In genomic region chr1:212284332-212284743, GRCh38 we compare ENCODE assay signal across 8 cellular contexts. TPM values are rescaled to one million over a fixed set of nuclear protein-coding genes. Genes with fewer than 3 reads are reported as not detected.
DNase-seq lines count a peak whose midpoint lies in the region; ATAC-seq and TF ChIP-seq lines count a peak whose summit lies in the region.

No MANE protein-coding gene starts in this region.

- peaks cover 20% of the 10 kb centered on the region for H3K4me1 ChIP-seq in mucosa of descending colon (ENCODE audit: low read depth)

- peak overlapping the region; percentile 99 for H3K4me3 Mint-ChIP-seq in stimulated activated naive CD8-positive, alpha-beta T cell treated with anti-CD3 and anti-CD28 coated beads, Interleukin-15, Interleukin-2, amounts not matched to agents 100 ng/mL and 50 ng/mL, for 24 hours

- H3K4me3 ChIP-seq in cardiac fibroblast (replicated peaks in 1 of 2; ENCODE audit: low read depth in 2 of 2, low read length in 2 of 2) (peak overlapping the region; percentile 80 to 84), mucosa of descending colon (peak overlapping the region; percentile 91)

- H3K9me3 Mint-ChIP-seq in stimulated activated naive CD8-positive, alpha-beta T cell treated with anti-CD3 and anti-CD28 coated beads, Interleukin-15, Interleukin-2, amounts not matched to agents 100 ng/mL and 50 ng/mL, for 24 hours = no peaks in the 10 kb centered on the region

- peak overlapping the region; percentile 96 for H3K27ac Mint-ChIP-seq in stimulated activated naive CD8-positive, alpha-beta T cell treated with anti-CD3 and anti-CD28 coated beads, Interleukin-15, Interleukin-2, amounts not matched to agents 100 ng/mL and 50 ng/mL, for 24 hours

- no peaks in the 10 kb centered on the region for H3K27me3 Mint-ChIP-seq in stimulated activated naive CD8-positive, alpha-beta T cell treated with anti-CD3 and anti-CD28 coated beads, Interleukin-15, Interleukin-2, amounts not matched to agents 100 ng/mL and 50 ng/mL, for 24 hours

- no peaks in the 10 kb centered on the region for H3K9me3 ChIP-seq in mucosa of descending colon

- no peaks in the 10 kb centered on the region for H3K36me3 ChIP-seq in mucosa of descending colon (ENCODE audit: low read depth)

- H3K4me1 Mint-ChIP-seq in stimulated activated naive CD8-positive, alpha-beta T cell treated with anti-CD3 and anti-CD28 coated beads, Interleukin-15, Interleukin-2, amounts not matched to agents 100 ng/mL and 50 ng/mL, for 24 hours (ENCODE audit: low read depth) = peaks cover 35% of the 10 kb centered on the region

- intact Hi-C loops in mucosa of descending colon (cut with DNase I, micrococcal nuclease) = no loop called here

- ATAC-seq in stimulated activated naive CD8-positive, alpha-beta T cell treated with anti-CD3 and anti-CD28 coated beads, Interleukin-15, Interleukin-2, amounts not matched to agents 100 U/mL and 50 U/mL, for 24 hours = no peak
- ATAC-seq in mucosa of descending colon (no peak), GM19397 (IDR thresholded peaks at IDR 0.05; ENCODE audit: unreplicated experiment) (no peak), HG03095 (IDR thresholded peaks at IDR 0.05; ENCODE audit: unreplicated experiment) (no peak), GM21737 (IDR thresholded peaks at IDR 0.05; ENCODE audit: unreplicated experiment) (no peak)

- no peak for TF ChIP-seq CTCF in cardiac fibroblast (IDR thresholded peaks at IDR 0.05; ENCODE audit: low read depth, low read length)
- TF ChIP-seq CTCF in mucosa of descending colon (IDR thresholded peaks at IDR 0.05) = no peak

- H3K36me3 Mint-ChIP-seq in stimulated activated naive CD8-positive, alpha-beta T cell treated with anti-CD3 and anti-CD28 coated beads, Interleukin-15, Interleukin-2, amounts not matched to agents 100 ng/mL and 50 ng/mL, for 24 hours (ENCODE audit: low read depth) = peaks cover 3% of the 10 kb centered on the region

- DNase-seq in stimulated activated naive CD8-positive, alpha-beta T cell treated with anti-CD3 and anti-CD28 coated beads, Interleukin-15, Interleukin-2, amounts not matched to agents 100 U/mL and 50 U/mL, for 24 hours = no peak
- DNase-seq in cardiac fibroblast (ENCODE audit: low read depth in 2 of 2) (peak in 1 of 2 donors; percentile 38), mucosa of descending colon (peak in 1 of 3 donors; percentile 12), HuH-7.5 (ENCODE audit: low spot score) (no peak)

RNA-seq across cellular contexts. Expression of gene PPP2R5A, which starts 0.9 kb away (rescaled TPM):
- total RNA-seq in mucosa of descending colon = 10 to 100 TPM; 56.5 to 63.9 (median 63.3) TPM
